8 cellular contexts compared by ENCODE assay signal in the genomic region with DNA sequence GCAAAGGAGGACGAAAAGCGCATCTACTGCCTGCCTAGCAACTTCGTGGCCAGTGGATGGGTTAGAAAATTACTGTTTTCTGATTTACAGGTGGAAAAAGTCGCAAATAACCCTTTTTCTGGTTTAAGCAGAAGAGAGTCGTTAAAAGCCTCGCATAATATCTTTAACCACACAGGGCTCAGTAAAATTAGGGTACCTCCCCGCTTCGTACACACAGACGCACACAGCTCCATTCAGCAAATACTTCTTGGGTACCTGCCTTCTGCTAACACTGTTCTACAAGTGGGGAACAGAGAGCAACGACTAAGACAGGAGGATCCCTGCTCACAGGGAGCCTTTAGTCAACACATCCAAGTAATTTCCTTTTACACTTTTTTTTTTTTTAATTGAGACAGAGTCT. TPM values are rescaled to one million over a fixed set of nuclear protein-coding genes. Genes with fewer than 3 reads are reported as not detected.
DNase-seq lines count a peak whose midpoint lies in the region; ATAC-seq and TF ChIP-seq lines count a peak whose summit lies in the region.

No MANE protein-coding gene starts in this region.

- DNase-seq in heart left ventricle (no peak), Right ventricle myocardium inferior (ENCODE audit: missing footprints) (no peak), IMR-90 (no peak), ascending aorta (ENCODE audit: low spot score in 2 of 2) (no peak), lower leg skin (ENCODE audit: low spot score in 2 of 2) (no peak), upper lobe of right lung (no peak), UCSD-AML1 (lab: John Stamatoyannopoulos, UW; ENCODE audit: unreplicated experiment) (no peak)
- no peak for DNase-seq in NK-92 treated with Interleukin-12 subunit alpha and Interleukin-12 subunit beta, amount 100 ng/mL, for 24 hours (lab: John Stamatoyannopoulos, UW)

- no peaks in the 10 kb centered on the region for H3K9me3 ChIP-seq in heart left ventricle
- no peaks in the 10 kb centered on the region for H3K9me3 ChIP-seq in IMR-90 (ENCODE audit: control insufficient read depth, insufficient read depth, low read length)
- no peaks in the 10 kb centered on the region for H3K9me3 ChIP-seq in ascending aorta
- no peaks in the 10 kb centered on the region for H3K9me3 ChIP-seq in upper lobe of right lung

- BruUV-seq in IMR-90 (replicated peaks; lab: Mats Ljungman, UMichigan): no TSS peak

- H3K4ac ChIP-seq in IMR-90 (ENCODE audit: low read depth, low read length): peak overlapping the region; percentile 69

- peaks cover 5% of the 10 kb centered on the region; the same call in 1 of the 2 replicates for H3K9me1 ChIP-seq in IMR-90 (ENCODE audit: insufficient read depth, low read length)

- TF ChIP-seq CTCF in heart left ventricle (IDR thresholded peaks at IDR 0.05) (no peak), IMR-90 (conservative IDR thresholded peaks at IDR 0.05; ENCODE audit: low read depth, low read length) (no peak), ascending aorta (IDR thresholded peaks at IDR 0.05) (no peak), lower leg skin (IDR thresholded peaks at IDR 0.05) (no peak), upper lobe of right lung (IDR thresholded peaks at IDR 0.05) (no peak)

- peak overlapping the region; percentile 20; the same call in 1 of the 2 replicates for H2AK5ac ChIP-seq in IMR-90 (ENCODE audit: low read depth, low read length)

- H4K91ac ChIP-seq in IMR-90 (ENCODE audit: insufficient read depth, low read depth, low read length): peak overlapping the region; percentile 61

- H3K4me2 ChIP-seq in IMR-90 (ENCODE audit: low read depth, low read length): peak overlapping the region; percentile 94

- POLR2A ChIA-PET in IMR-90 (lab: Charles Lee; ENCODE audit: unreplicated experiment): interaction anchor here (0.5 kb wide), 1 partner anchor 48 kb away, joined by 5 read pairs; no protein-coding TSS in a partner anchor

- peaks cover 0 to 14% of the 10 kb centered on the region in 2 experiments; a peak in 2 of 4 replicates for H3K79me1 ChIP-seq in IMR-90 (ENCODE audit: low read depth in 1 of 2, low read length in 2 of 2)

- H2BK120ac ChIP-seq in IMR-90 (ENCODE audit: low read depth, low read length): peak overlapping the region; percentile 66; the same call in 1 of the 2 replicates

- intact Hi-C loops in heart left ventricle (cut with DNase I): loop anchor here in 2 of 10 donors (10.0 kb wide), 1 partner anchor 157 kb away; the partner anchor contains the start of genes EFCAB7 (in 2 of the 2) and ITGB3BP (in 2 of the 2)
- intact Hi-C loops in Right ventricle myocardium inferior (cut with DNase I): no loop called here
- intact Hi-C loops in IMR-90 (cut with micrococcal nuclease): loop anchor here (2.0 to 5.0 kb wide), 2 partner anchors 39 to 73 kb away; no protein-coding TSS in a partner anchor
- intact Hi-C loops in ascending aorta (cut with DNase I): loop anchor here (10.0 kb wide), 1 partner anchor 933 kb away; the partner anchor contains the start of gene USP1
- intact Hi-C loops in lower leg skin (cut with DNase I; ENCODE audit: low total_unique reads): no loop called here
- intact Hi-C loops in upper lobe of right lung (cut with DNase I): no loop called here

- peak overlapping the region; percentile 88 for H3K9ac ChIP-seq in IMR-90 (ENCODE audit: low read depth, low read length)

- H2AFZ ChIP-seq in IMR-90 (replicated peaks; ENCODE audit: low read length, poor library complexity): peak overlapping the region; percentile 100

- dilution Hi-C loops in IMR-90 (cut with HindIII; ENCODE audit: low sequenced_read_pairs, unreplicated experiment): no loop called here

- peaks cover 0 to 22% (median 7%) of the 10 kb centered on the region in 12 donors for H3K4me1 ChIP-seq in heart left ventricle
- no peaks in the 10 kb centered on the region for H3K4me1 ChIP-seq in IMR-90 (ENCODE audit: control insufficient read depth, insufficient read depth, low read length)
- H3K4me1 ChIP-seq in ascending aorta: peaks cover 0 to 2% of the 10 kb centered on the region in 2 donors
- H3K4me1 ChIP-seq in upper lobe of right lung: peaks cover 11% of the 10 kb centered on the region

- H3K18ac ChIP-seq in IMR-90 (ENCODE audit: low read depth, low read length): no peak overlapping the region

- peak overlapping the region; percentile 63 for H2BK5ac ChIP-seq in IMR-90 (ENCODE audit: low read depth, low read length, poor library complexity, severe bottlenecking)

- H2BK15ac ChIP-seq in IMR-90 (ENCODE audit: low read depth, low read length): no peak overlapping the region; the same call in 2 of the 3 replicates

- TF ChIP-seq POLR2A in heart left ventricle (IDR thresholded peaks at IDR 0.05) (no peak), IMR-90 (IDR thresholded peaks at IDR 0.05; ENCODE audit: low read depth, low read length) (no peak), lower leg skin (IDR thresholded peaks at IDR 0.05) (no peak)

- TF ChIP-seq RAD21 in IMR-90 (IDR thresholded peaks at IDR 0.05; ENCODE audit: low read length): no peak

- H4K5ac ChIP-seq in IMR-90 (ENCODE audit: low read depth, low read length): peak overlapping the region; percentile 42; the same call in 1 of the 2 replicates

- H2AK9ac ChIP-seq in IMR-90 (replicated peaks; ENCODE audit: low read depth, low read length, poor library complexity): peak overlapping the region; percentile 70

- no peak overlapping the region for H2BK20ac ChIP-seq in IMR-90 (ENCODE audit: low read depth, low read length)

- H4K20me1 ChIP-seq in IMR-90 (ENCODE audit: insufficient read depth, low read length): no peaks in the 10 kb centered on the region

- H3K36me3 ChIP-seq in heart left ventricle: peaks cover 0 to 23% (median 18%) of the 10 kb centered on the region in 9 donors
- H3K36me3 ChIP-seq in IMR-90 (ENCODE audit: control insufficient read depth, insufficient read depth, low read length): no peaks in the 10 kb centered on the region
- no peaks in the 10 kb centered on the region for H3K36me3 ChIP-seq in ascending aorta
- peaks cover 22% of the 10 kb centered on the region for H3K36me3 ChIP-seq in upper lobe of right lung

- in situ Hi-C loops in IMR-90 (cut with MboI; ENCODE audit: low sequenced_read_pairs): no loop called here

- peak overlapping the region; percentile 86 to 91; a peak in 3 of 4 replicates for H4K8ac ChIP-seq in IMR-90 (ENCODE audit: low read depth in 2 of 2, low read length in 2 of 2)

- ATAC-seq in heart left ventricle: no peak
- ATAC-seq in Right ventricle myocardium inferior: no peak
- ATAC-seq in IMR-90 (ENCODE audit: low read depth): no peak
- no peak for ATAC-seq in upper lobe of right lung

- H3K56ac ChIP-seq in IMR-90 (ENCODE audit: extremely low read depth, insufficient read depth, low read length): peak overlapping the region; percentile 53; the same call in 1 of the 2 replicates

- no peaks in the 10 kb centered on the region for H3K27me3 ChIP-seq in heart left ventricle
- H3K27me3 ChIP-seq in IMR-90 (ENCODE audit: control insufficient read depth, insufficient read depth, low read length): no peaks in the 10 kb centered on the region; the same call in 1 of the 2 replicates
- H3K27me3 ChIP-seq in ascending aorta: no peaks in the 10 kb centered on the region
- no peaks in the 10 kb centered on the region for H3K27me3 ChIP-seq in upper lobe of right lung

- WGBS in heart left ventricle, 4 donors: 5 to 8% (median 7%) methylated on average over 10 of the region's 10 CpGs
- no CpG with 5 or more reads among the region's 10 CpGs for WGBS in IMR-90 (ENCODE audit: extremely low coverage in 2 of 2, insufficient read length in 1 of 2), 2 experiments
- WGBS in lower leg skin, 2 donors: 4% methylated on average over 10 of the region's 10 CpGs

- CTCF ChIA-PET in IMR-90 (lab: Yijun Ruan, JAX): interaction anchor here (0.7 kb wide), 1 partner anchor 85 kb away, joined by 3 read pairs; no protein-coding TSS in a partner anchor

- H3K14ac ChIP-seq in IMR-90 (replicated peaks; ENCODE audit: low read depth, low read length): peak overlapping the region; percentile 82; the same call in 1 of the 2 replicates

- H3K27ac ChIP-seq in heart left ventricle (peak overlapping the region in 10 of 12 donors; percentile 75 to 88 (median 84)), IMR-90 (ENCODE audit: insufficient read depth, low read length) (peak overlapping the region; percentile 83), ascending aorta (peak overlapping the region in 1 of 2 donors; percentile 75), upper lobe of right lung (peak overlapping the region; percentile 86)

- H3K4me3 ChIP-seq in heart left ventricle (peak overlapping the region; percentile 70 to 98 (median 91)), IMR-90 (ENCODE audit: insufficient read depth, low read depth, low read length) (peak overlapping the region; percentile 88), ascending aorta (peak overlapping the region; percentile 72 to 80), lower leg skin (ENCODE audit: low read depth, poor library complexity, severe bottlenecking) (peak overlapping the region; percentile 78), upper lobe of right lung (peak overlapping the region; percentile 95)

- peak overlapping the region; percentile 92 for H3K23ac ChIP-seq in IMR-90 (ENCODE audit: low read depth, low read length)

TF ChIP-seq in IMR-90, 13 proteins besides CTCF, POLR2A, EP300 and RAD21 (continues in another document):
- TF ChIP-seq CEBPB (IDR thresholded peaks at IDR 0.05; ENCODE audit: low read depth, low read length) (no peak), SMC3 (IDR thresholded peaks at IDR 0.05; ENCODE audit: low read depth, low read length) (no peak), MAFK (IDR thresholded peaks at IDR 0.05; ENCODE audit: low read depth, low read length) (no peak), RFX5 (IDR thresholded peaks at IDR 0.05; ENCODE audit: low read depth, low read length) (no peak), MXI1 (IDR thresholded peaks at IDR 0.05; ENCODE audit: borderline replicate concordance, low read depth, low read length) (no peak)

RNA-seq across cellular contexts. Expression of gene ALG6, which starts 0.7 kb away (rescaled TPM):
- total RNA-seq in heart left ventricle: 1 to 10 TPM; 3.0 to 7.4 (median 3.9) TPM
- 1 to 10 TPM; 6.0 to 7.6 TPM for polyA plus RNA-seq in heart left ventricle
- 5.2 TPM for total RNA-seq in Right ventricle myocardium inferior
- total RNA-seq in IMR-90 (2012; rRNA removed): 4.8 and 12.2 TPM in 2 replicates
- polyA plus RNA-seq in IMR-90 (2012; rRNA removed): 4.2 and 6.5 TPM in 2 replicates
- polyA plus RNA-seq in IMR-90 (2012; cell fraction: cytosol; rRNA removed): 0.68 and 0.77 TPM in 2 replicates
- polyA plus RNA-seq in IMR-90 (2012; cell fraction: nucleus; rRNA removed; ENCODE audit: low replicate concordance): 0.74 and 11.6 TPM in 2 replicates
- 5.7 TPM for total RNA-seq in ascending aorta
- total RNA-seq in lower leg skin: 10 to 100 TPM in 3 of 4 donors, 1 to 10 TPM in 1; 8.4 to 14.7 (median 12.3) TPM
- 9.1 TPM for total RNA-seq in upper lobe of right lung

RNA-seq across cellular contexts. Expression of gene FOXD3, which starts 45.8 kb away (rescaled TPM):
- under 1 TPM in 8 of 9 donors, not detected in 1; 0.12 to 0.81 (median 0.34) TPM for total RNA-seq in heart left ventricle
- polyA plus RNA-seq in heart left ventricle: under 1 TPM; 0.03 to 0.19 TPM
- 0.19 TPM for total RNA-seq in Right ventricle myocardium inferior
- total RNA-seq in IMR-90 (2012; rRNA removed): not detected in 2 replicates
- not detected in 2 replicates for polyA plus RNA-seq in IMR-90 (2012; rRNA removed)
- polyA plus RNA-seq in IMR-90 (2012; cell fraction: cytosol; rRNA removed): not detected in 2 replicates
- not detected in 2 replicates for polyA plus RNA-seq in IMR-90 (2012; cell fraction: nucleus; rRNA removed; ENCODE audit: low replicate concordance)
- not detected for total RNA-seq in ascending aorta
- 1 to 10 TPM in 3 of 4 donors, not detected in 1; 1.3 to 4.2 (median 2.0) TPM for total RNA-seq in lower leg skin
- not detected for total RNA-seq in upper lobe of right lung

Comparison
In these comparisons a context has a peak if more than half of its experiments do, and no peak if none do; other contexts are left out.
1. intact Hi-C loops: an anchor here in IMR-90 (2.0 to 5.0 kb wide) and ascending aorta (10.0 kb wide); none called in Right ventricle myocardium inferior, lower leg skin and upper lobe of right lung.